8 cellular contexts compared by ENCODE assay signal in genomic region chr19:51107406-51108065, GRCh38. TPM values are rescaled to one million over a fixed set of nuclear protein-coding genes. Genes with fewer than 3 reads are reported as not detected.
DNase-seq lines count a peak whose midpoint lies in the region; ATAC-seq, FAIRE-seq and TF ChIP-seq lines count a peak whose summit lies in the region.

No MANE protein-coding gene starts in this region.

- H3K4me1 ChIP-seq in MM.1S (ENCODE audit: low read length), result peaks cover 3% of the 10 kb centered on the region; the same call in 1 of the 2 replicates
- H3K4me1 ChIP-seq in mesodermal cell (ENCODE audit: control insufficient read depth, insufficient read depth, low read length, poor library complexity, severe bottlenecking), result no peaks in the 10 kb centered on the region

- H3K9me2 ChIP-seq in MM.1S (replicated peaks; ENCODE audit: insufficient read depth, low read length), result no peaks in the 10 kb centered on the region

- H3K9me3 ChIP-seq in MM.1S (replicated peaks; ENCODE audit: insufficient read depth, low read length), result no peaks in the 10 kb centered on the region
- H3K9me3 ChIP-seq in mesodermal cell (ENCODE audit: control insufficient read depth, low read length), result no peaks in the 10 kb centered on the region

- peaks cover 34% of the 10 kb centered on the region for H3K79me2 ChIP-seq in MM.1S (ENCODE audit: low read length)

- H4K20me1 ChIP-seq in MM.1S (ENCODE audit: insufficient read depth, low read length), result no peaks in the 10 kb centered on the region

- DNase-seq in GM18507 (ENCODE audit: extremely low spot score, insufficient read length, low read depth) (no peak), MM.1S (no peak), bronchial epithelial cell (ENCODE audit: low read depth) (no peak), urothelium cell line (ENCODE audit: low spot score) (no peak), CD1c-positive myeloid dendritic cell (ENCODE audit: extremely low spot score) (no peak), DMS 273 (lab: John Stamatoyannopoulos, UW; ENCODE audit: unreplicated experiment) (no peak)

- peak; percentile 24 for FAIRE-seq in GM18507 (lab: Jason Lieb, UNC)
- no peak for FAIRE-seq in bronchial epithelial cell (lab: Jason Lieb, UNC)
- FAIRE-seq in urothelium cell line (lab: Jason Lieb, UNC), result no peak

- WGBS in mesodermal cell (ENCODE audit: insufficient coverage in 2 of 2), 2 experiments, result 25 to 31% methylated on average over 12 to 18 of the region's 18 CpGs

- H3F3A ChIP-seq in MM.1S (ENCODE audit: insufficient read depth, low read length), result no peaks in the 10 kb centered on the region

- peak overlapping the region; percentile 78 for H3K4me3 ChIP-seq in MM.1S (ENCODE audit: low read length)
- H3K4me3 ChIP-seq in bronchial epithelial cell (ENCODE audit: low read depth, low read length), result peak overlapping the region; percentile 64
- peak overlapping the region; percentile 67 for H3K4me3 ChIP-seq in mesodermal cell (ENCODE audit: extremely low read depth, insufficient read depth, low read length, poor library complexity, severe bottlenecking)

- H2AFZ ChIP-seq in MM.1S (ENCODE audit: low read length), result peak overlapping the region; percentile 59

- ATAC-seq in HG03095 (IDR thresholded peaks at IDR 0.05; ENCODE audit: unreplicated experiment), result no peak

- peak overlapping the region; percentile 79 for H3K4me2 ChIP-seq in MM.1S (ENCODE audit: low read depth, low read length)

- H3K36me3 ChIP-seq in MM.1S (replicated peaks; ENCODE audit: insufficient read depth, low read length) (0 out of 2 replicates have a peak, but pooled peaks cover 6% of the 10 kb centered on the region), bronchial epithelial cell (ENCODE audit: control insufficient read depth, insufficient read depth, low read length) (peaks cover 13% of the 10 kb centered on the region), mesodermal cell (ENCODE audit: control insufficient read depth, insufficient read depth, low read length) (peaks cover 13% of the 10 kb centered on the region)

- TF ChIP-seq CTCF in MM.1S (IDR thresholded peaks at IDR 0.05; ENCODE audit: low read length) (no peak), bronchial epithelial cell (IDR thresholded peaks at IDR 0.05; ENCODE audit: insufficient read depth, low read length, severe bottlenecking) (peak; percentile 14)

- H3K27me3 ChIP-seq in MM.1S (replicated peaks; ENCODE audit: insufficient read depth, low read length), result peaks cover 15% of the 10 kb centered on the region; the same call in 1 of the 2 replicates
- H3K27me3 ChIP-seq in bronchial epithelial cell (ENCODE audit: control insufficient read depth, insufficient read depth, low read length), result no peaks in the 10 kb centered on the region

- H3K27ac ChIP-seq in MM.1S (ENCODE audit: low read length) (peak overlapping the region; percentile 3; the same call in 1 of the 2 replicates), mesodermal cell (ENCODE audit: low read depth, low read length, severe bottlenecking) (peak overlapping the region; percentile 79)

- H3K9ac ChIP-seq in MM.1S (ENCODE audit: low read length), result peak overlapping the region; percentile 79

RNA-seq across cellular contexts. Expression of gene CTU1, which starts 0.7 kb away (rescaled TPM):
- total RNA-seq in bronchial epithelial cell, result 7.3 and 7.6 TPM in 2 replicates
- 4.2 TPM for polyA plus RNA-seq in mesodermal cell (2013, experiment 1 of 2)
- polyA plus RNA-seq in mesodermal cell (2013, experiment 2 of 2), result 2.7 TPM

RNA-seq across cellular contexts. Expression of gene SIGLEC9, which starts 17.2 kb away (rescaled TPM):
- not detected in 2 replicates for total RNA-seq in bronchial epithelial cell
- 0.29 TPM for polyA plus RNA-seq in mesodermal cell (2013, experiment 1 of 2)
- polyA plus RNA-seq in mesodermal cell (2013, experiment 2 of 2), result not detected

RNA-seq across cellular contexts. Expression of gene KLK14, which starts 24.8 kb away (rescaled TPM):
- not detected in 2 replicates for total RNA-seq in bronchial epithelial cell
- not detected for polyA plus RNA-seq in mesodermal cell (2013, experiment 1 of 2)
- not detected for polyA plus RNA-seq in mesodermal cell (2013, experiment 2 of 2)

RNA-seq across cellular contexts. Expression of gene SIGLEC7, which starts 34.6 kb away (rescaled TPM):
- total RNA-seq in bronchial epithelial cell, result not detected in 2 replicates
- polyA plus RNA-seq in mesodermal cell (2013, experiment 1 of 2), result 0.77 TPM
- polyA plus RNA-seq in mesodermal cell (2013, experiment 2 of 2), result not detected

RNA-seq across cellular contexts. Expression of gene KLK13, which starts 42.6 kb away (rescaled TPM):
- 0.26 and 0.51 TPM in 2 replicates for total RNA-seq in bronchial epithelial cell
- polyA plus RNA-seq in mesodermal cell (2013, experiment 1 of 2), result not detected
- not detected for polyA plus RNA-seq in mesodermal cell (2013, experiment 2 of 2)
